Comparison of ENCODE assay signal across 16 cellular contexts in genomic region chr22:23509571-23510302, GRCh38.
DNase-seq lines count a peak whose midpoint lies in the region; ATAC-seq and TF ChIP-seq lines count a peak whose summit lies in the region.
"Had no signal": no experiment of that assay in that cellular context is flagged by ENCODE, and none has a peak within 500 bp of the region (broad histone marks: within the 10 kb centered on the region; RNA-seq: fewer than 3 reads in every experiment).

No MANE protein-coding gene starts in this region.

- H3K4me1 Mint-ChIP-seq in Caco-2 (ENCODE audit: low read depth, unreplicated experiment) = no peaks in the 10 kb centered on the region
- H3K4me1 Mint-ChIP-seq: activated naive CD8-positive, alpha-beta T cell treated with anti-CD3 and anti-CD28 coated beads, Interleukin-2, amount 10 ng/mL, durations not matched to agents 7 days and 5 days had no signal

- ATAC-seq in left lobe of liver (peak; percentile 29), GM21360 (IDR thresholded peaks at IDR 0.05; ENCODE audit: unreplicated experiment) (no peak), left colon (no peak)

- no peak overlapping the region for H3K27ac Mint-ChIP-seq in Caco-2 (ENCODE audit: unreplicated experiment)
- H3K27ac Mint-ChIP-seq: activated naive CD8-positive, alpha-beta T cell treated with anti-CD3 and anti-CD28 coated beads, Interleukin-2, amount 10 ng/mL, durations not matched to agents 7 days and 5 days had no signal

- no peak overlapping the region for H3K4me3 Mint-ChIP-seq in Caco-2 (ENCODE audit: unreplicated experiment)
- H3K4me3 Mint-ChIP-seq: activated naive CD8-positive, alpha-beta T cell treated with anti-CD3 and anti-CD28 coated beads, Interleukin-2, amount 10 ng/mL, durations not matched to agents 7 days and 5 days; neural crest cell had no signal

- no TSS peak for BruUV-seq in Caco-2 (replicated peaks; lab: Mats Ljungman, UMichigan)

- H3K36me3 Mint-ChIP-seq in Caco-2 (ENCODE audit: insufficient read depth, unreplicated experiment) = peaks cover 5% of the 10 kb centered on the region
- H3K36me3 Mint-ChIP-seq: activated naive CD8-positive, alpha-beta T cell treated with anti-CD3 and anti-CD28 coated beads, Interleukin-2, amount 10 ng/mL, durations not matched to agents 7 days and 5 days had no signal

- POLR2A ChIA-PET in Caco-2 (lab: Charles Lee) = no interaction called here

- CTCF ChIA-PET in Caco-2 (lab: Charles Lee) = interaction anchor here (0.6 kb wide), 1 partner anchor 578 kb away, joined by 5 read pairs; no protein-coding TSS in a partner anchor

- H3K4me1 ChIP-seq in Caco-2 = no peaks in the 10 kb centered on the region

- H3K4me3 ChIP-seq in Caco-2 (ENCODE audit: low read depth, low read length) = no peak overlapping the region
- H3K4me3 ChIP-seq: coronary artery, tibial nerve had no signal

- no peaks in the 10 kb centered on the region for H3K36me3 ChIP-seq in Caco-2 (ENCODE audit: control insufficient read depth, insufficient read depth, low read length)
- H3K36me3 ChIP-seq: tibial nerve had no signal

- no peaks in the 10 kb centered on the region for H3K9me3 ChIP-seq in Caco-2
- H3K9me3 ChIP-seq: tibial nerve had no signal

- no peaks in the 10 kb centered on the region; the same call in 1 of the 2 replicates for H3K27me3 ChIP-seq in Caco-2 (replicated peaks; ENCODE audit: control insufficient read depth, insufficient read depth, low read length)
- H3K27me3 ChIP-seq: tibial nerve had no signal

- H3K27ac ChIP-seq in 22Rv1 = peak overlapping the region; percentile 27
- H3K27ac ChIP-seq: coronary artery, tibial nerve had no signal

- TF ChIP-seq CTCF in 22Rv1 (IDR thresholded peaks at IDR 0.05) = no peak
- TF ChIP-seq CTCF in Caco-2 (IDR thresholded peaks at IDR 0.05; ENCODE audit: insufficient read depth in 1 of 2, low read depth in 1 of 2, low read length in 1 of 2, severe bottlenecking in 1 of 2, unreplicated experiment in 1 of 2) = no peak

- intact Hi-C loops in left colon (cut with DNase I, micrococcal nuclease) = no loop called here
- intact Hi-C loops in Caco-2 (cut with micrococcal nuclease; ENCODE audit: unreplicated experiment) = no loop called here

- H3K27me3 Mint-ChIP-seq in Caco-2 (ENCODE audit: insufficient read depth, unreplicated experiment) = no peaks in the 10 kb centered on the region

- DNase-seq in H4 (ENCODE audit: low spot score) (peak; percentile 40), amniotic epithelial cell (ENCODE audit: low read depth) (peak; percentile 98), left lobe of liver (ENCODE audit: low spot score) (no peak), retina (no peak), left colon (no peak), Caco-2 (no peak)
- DNase-seq: activated CD8-positive, alpha-beta memory T cell treated with anti-CD3 and anti-CD28 coated beads, Interleukin-2, amount 50 U/mL, for 4 hours; activated naive CD8-positive, alpha-beta T cell treated with anti-CD3 and anti-CD28 coated beads, Interleukin-2, amount 10 ng/mL, durations not matched to agents 7 days and 5 days; DMS79; HCEC 1CT; NCI-H446 had no signal

- no peaks in the 10 kb centered on the region for H3K9me3 Mint-ChIP-seq in Caco-2 (ENCODE audit: unreplicated experiment)
- H3K9me3 Mint-ChIP-seq: activated naive CD8-positive, alpha-beta T cell treated with anti-CD3 and anti-CD28 coated beads, Interleukin-2, amount 10 ng/mL, durations not matched to agents 7 days and 5 days; neural crest cell had no signal

Comparison
In these comparisons a context has a peak if more than half of its experiments do, and no peak if none do; other contexts are left out.
1. DNase-seq: peak in H4 (single experiment) and amniotic epithelial cell (single experiment); none in left lobe of liver (single experiment), retina (single experiment), left colon (0 of 2) and Caco-2 (0 of 2).